1 cellular context compared by ENCODE assay signal in genomic region chr7:75962607-75963382, GRCh38.
A peak's percentile ranks its signal among the peaks of the same experiment; 100 is the strongest.
TF ChIP-seq lines count a peak whose summit lies in the region.

No MANE protein-coding gene starts in this region.

TF ChIP-seq in HepG2, 621 proteins besides CTCF, POLR2A, EP300 and RAD21 (continued from another document and continues in another):
- TF ChIP-seq, protein P1, sequence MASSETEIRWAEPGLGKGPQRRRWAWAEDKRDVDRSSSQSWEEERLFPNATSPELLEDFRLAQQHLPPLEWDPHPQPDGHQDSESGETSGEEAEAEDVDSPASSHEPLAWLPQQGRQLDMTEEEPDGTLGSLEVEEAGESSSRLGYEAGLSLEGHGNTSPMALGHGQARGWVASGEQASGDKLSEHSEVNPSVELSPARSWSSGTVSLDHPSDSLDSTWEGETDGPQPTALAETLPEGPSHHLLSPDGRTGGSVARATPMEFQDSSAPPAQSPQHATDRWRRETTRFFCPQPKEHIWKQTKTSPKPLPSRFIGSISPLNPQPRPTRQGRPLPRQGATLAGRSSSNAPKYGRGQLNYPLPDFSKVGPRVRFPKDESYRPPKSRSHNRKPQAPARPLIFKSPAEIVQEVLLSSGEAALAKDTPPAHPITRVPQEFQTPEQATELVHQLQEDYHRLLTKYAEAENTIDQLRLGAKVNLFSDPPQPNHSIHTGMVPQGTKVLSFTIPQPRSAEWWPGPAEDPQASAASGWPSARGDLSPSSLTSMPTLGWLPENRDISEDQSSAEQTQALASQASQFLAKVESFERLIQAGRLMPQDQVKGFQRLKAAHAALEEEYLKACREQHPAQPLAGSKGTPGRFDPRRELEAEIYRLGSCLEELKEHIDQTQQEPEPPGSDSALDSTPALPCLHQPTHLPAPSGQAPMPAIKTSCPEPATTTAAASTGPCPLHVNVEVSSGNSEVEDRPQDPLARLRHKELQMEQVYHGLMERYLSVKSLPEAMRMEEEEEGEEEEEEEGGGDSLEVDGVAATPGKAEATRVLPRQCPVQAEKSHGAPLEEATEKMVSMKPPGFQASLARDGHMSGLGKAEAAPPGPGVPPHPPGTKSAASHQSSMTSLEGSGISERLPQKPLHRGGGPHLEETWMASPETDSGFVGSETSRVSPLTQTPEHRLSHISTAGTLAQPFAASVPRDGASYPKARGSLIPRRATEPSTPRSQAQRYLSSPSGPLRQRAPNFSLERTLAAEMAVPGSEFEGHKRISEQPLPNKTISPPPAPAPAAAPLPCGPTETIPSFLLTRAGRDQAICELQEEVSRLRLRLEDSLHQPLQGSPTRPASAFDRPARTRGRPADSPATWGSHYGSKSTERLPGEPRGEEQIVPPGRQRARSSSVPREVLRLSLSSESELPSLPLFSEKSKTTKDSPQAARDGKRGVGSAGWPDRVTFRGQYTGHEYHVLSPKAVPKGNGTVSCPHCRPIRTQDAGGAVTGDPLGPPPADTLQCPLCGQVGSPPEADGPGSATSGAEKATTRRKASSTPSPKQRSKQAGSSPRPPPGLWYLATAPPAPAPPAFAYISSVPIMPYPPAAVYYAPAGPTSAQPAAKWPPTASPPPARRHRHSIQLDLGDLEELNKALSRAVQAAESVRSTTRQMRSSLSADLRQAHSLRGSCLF (CRISPR knock-in tag; IDR thresholded peaks at IDR 0.05; ENCODE audit: borderline replicate concordance) = no peak
- TF ChIP-seq PLSCR1 (CRISPR knock-in tag; IDR thresholded peaks at IDR 0.05; ENCODE audit: borderline replicate concordance) (no peak), SP1 (IDR thresholded peaks at IDR 0.05) (no peak), SP1 (CRISPR knock-in tag; IDR thresholded peaks at IDR 0.05) (no peak), SALL1 (CRISPR knock-in tag; IDR thresholded peaks at IDR 0.05) (peak; percentile 93), ZBTB25 (CRISPR knock-in tag; IDR thresholded peaks at IDR 0.05) (no peak), ZNF772 (CRISPR knock-in tag; IDR thresholded peaks at IDR 0.05) (0 out of 2 replicates have a peak, but pooled peaks have one; percentile 26), ARNTL (CRISPR knock-in tag; IDR thresholded peaks at IDR 0.05) (peak; percentile 94), CSRNP2 (CRISPR knock-in tag; conservative IDR thresholded peaks at IDR 0.05; ENCODE audit: low read depth) (no peak), NCOR1 (IDR thresholded peaks at IDR 0.05; ENCODE audit: borderline replicate concordance, low read length) (peak; percentile 39; the same call in 1 of the 2 replicates), ZNF224 (CRISPR knock-in tag; IDR thresholded peaks at IDR 0.05) (peak; percentile 23; the same call in 1 of the 2 replicates), TBX2 (CRISPR knock-in tag; IDR thresholded peaks at IDR 0.05; ENCODE audit: borderline replicate concordance) (peak; percentile 69; the same call in 1 of the 2 replicates), HNF4A (CRISPR knock-in tag; IDR thresholded peaks at IDR 0.05) (peak; percentile 89), ZNF468 (CRISPR knock-in tag; IDR thresholded peaks at IDR 0.05) (no peak), SOX13 (IDR thresholded peaks at IDR 0.05) (peak; percentile 44; the same call in 1 of the 2 replicates), SOX13 (CRISPR knock-in tag; conservative IDR thresholded peaks at IDR 0.05 in 1 of 2, IDR thresholded peaks at IDR 0.05 in 1 of 2) (peak in 1 of 2 experiments; percentile 83; a peak in 2 of 4 replicates), FOSL2 (CRISPR knock-in tag; IDR thresholded peaks at IDR 0.05) (peak; percentile 60; the same call in 1 of the 2 replicates), UBTF (CRISPR knock-in tag; IDR thresholded peaks at IDR 0.05) (0 out of 2 replicates have a peak, but pooled peaks have one; percentile 40), NR2F1 (CRISPR knock-in tag; IDR thresholded peaks at IDR 0.05) (peak; percentile 65 to 71; a peak in 3 of 4 replicates), HHEX (CRISPR knock-in tag; IDR thresholded peaks at IDR 0.05) (no peak), GATAD2A (CRISPR knock-in tag; IDR thresholded peaks at IDR 0.05) (peak; percentile 91), ZNF670 (CRISPR knock-in tag; IDR thresholded peaks at IDR 0.05; ENCODE audit: borderline replicate concordance) (no peak), MTA1 (CRISPR knock-in tag; IDR thresholded peaks at IDR 0.05; ENCODE audit: borderline replicate concordance) (peak; percentile 73), HIVEP1 (CRISPR knock-in tag; IDR thresholded peaks at IDR 0.05) (0 out of 2 replicates have a peak, but pooled peaks have one; percentile 63), ZNF230 (CRISPR knock-in tag; IDR thresholded peaks at IDR 0.05) (0 out of 2 replicates have a peak, but pooled peaks have one; percentile 37), ZSCAN29 (CRISPR knock-in tag; conservative IDR thresholded peaks at IDR 0.05) (peak; percentile 45; the same call in 1 of the 2 replicates), ZNF770 (CRISPR knock-in tag; IDR thresholded peaks at IDR 0.05) (peak; percentile 49), KLF6 (CRISPR knock-in tag; IDR thresholded peaks at IDR 0.05) (0 out of 2 replicates have a peak, but pooled peaks have one; percentile 46), ZNF30 (CRISPR knock-in tag; IDR thresholded peaks at IDR 0.05) (no peak), CEBPB (IDR thresholded peaks at IDR 0.05; ENCODE audit: borderline replicate concordance, low read depth, low read length) (peak; percentile 53; the same call in 1 of the 2 replicates), ZNF138 (CRISPR knock-in tag; IDR thresholded peaks at IDR 0.05; ENCODE audit: low read depth) (no peak), RCOR2 (CRISPR knock-in tag; IDR thresholded peaks at IDR 0.05) (peak; percentile 69; the same call in 1 of the 2 replicates), DNMT3B (CRISPR knock-in tag; conservative IDR thresholded peaks at IDR 0.05) (no peak), HNF4G (IDR thresholded peaks at IDR 0.05; ENCODE audit: borderline replicate concordance, low read depth, low read length) (peak; percentile 11; the same call in 1 of the 2 replicates), HNF4G (CRISPR knock-in tag; IDR thresholded peaks at IDR 0.05; ENCODE audit: borderline replicate concordance, low read depth) (peak; percentile 58; the same call in 1 of the 2 replicates), SMAD3 (CRISPR knock-in tag; IDR thresholded peaks at IDR 0.05) (peak; percentile 55; the same call in 1 of the 2 replicates)
- TF ChIP-seq, protein P2, sequence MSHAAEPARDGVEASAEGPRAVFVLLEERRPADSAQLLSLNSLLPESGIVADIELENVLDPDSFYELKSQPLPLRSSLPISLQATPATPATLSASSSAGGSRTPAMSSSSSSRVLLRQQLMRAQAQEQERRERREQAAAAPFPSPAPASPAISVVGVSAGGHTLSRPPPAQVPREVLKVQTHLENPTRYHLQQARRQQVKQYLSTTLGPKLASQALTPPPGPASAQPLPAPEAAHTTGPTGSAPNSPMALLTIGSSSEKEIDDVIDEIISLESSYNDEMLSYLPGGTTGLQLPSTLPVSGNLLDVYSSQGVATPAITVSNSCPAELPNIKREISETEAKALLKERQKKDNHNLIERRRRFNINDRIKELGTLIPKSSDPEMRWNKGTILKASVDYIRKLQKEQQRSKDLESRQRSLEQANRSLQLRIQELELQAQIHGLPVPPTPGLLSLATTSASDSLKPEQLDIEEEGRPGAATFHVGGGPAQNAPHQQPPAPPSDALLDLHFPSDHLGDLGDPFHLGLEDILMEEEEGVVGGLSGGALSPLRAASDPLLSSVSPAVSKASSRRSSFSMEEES (CRISPR knock-in tag; IDR thresholded peaks at IDR 0.05) = peak; percentile 90
- TF ChIP-seq, protein P3, sequence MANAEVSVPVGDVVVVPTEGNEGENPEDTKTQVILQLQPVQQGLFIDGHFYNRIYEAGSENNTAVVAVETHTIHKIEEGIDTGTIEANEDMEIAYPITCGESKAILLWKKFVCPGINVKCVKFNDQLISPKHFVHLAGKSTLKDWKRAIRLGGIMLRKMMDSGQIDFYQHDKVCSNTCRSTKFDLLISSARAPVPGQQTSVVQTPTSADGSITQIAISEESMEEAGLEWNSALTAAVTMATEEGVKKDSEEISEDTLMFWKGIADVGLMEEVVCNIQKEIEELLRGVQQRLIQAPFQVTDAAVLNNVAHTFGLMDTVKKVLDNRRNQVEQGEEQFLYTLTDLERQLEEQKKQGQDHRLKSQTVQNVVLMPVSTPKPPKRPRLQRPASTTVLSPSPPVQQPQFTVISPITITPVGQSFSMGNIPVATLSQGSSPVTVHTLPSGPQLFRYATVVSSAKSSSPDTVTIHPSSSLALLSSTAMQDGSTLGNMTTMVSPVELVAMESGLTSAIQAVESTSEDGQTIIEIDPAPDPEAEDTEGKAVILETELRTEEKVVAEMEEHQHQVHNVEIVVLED (CRISPR knock-in tag; IDR thresholded peaks at IDR 0.05; ENCODE audit: borderline replicate concordance) = peak; percentile 29; the same call in 1 of the 2 replicates
- TF ChIP-seq, protein P4, sequence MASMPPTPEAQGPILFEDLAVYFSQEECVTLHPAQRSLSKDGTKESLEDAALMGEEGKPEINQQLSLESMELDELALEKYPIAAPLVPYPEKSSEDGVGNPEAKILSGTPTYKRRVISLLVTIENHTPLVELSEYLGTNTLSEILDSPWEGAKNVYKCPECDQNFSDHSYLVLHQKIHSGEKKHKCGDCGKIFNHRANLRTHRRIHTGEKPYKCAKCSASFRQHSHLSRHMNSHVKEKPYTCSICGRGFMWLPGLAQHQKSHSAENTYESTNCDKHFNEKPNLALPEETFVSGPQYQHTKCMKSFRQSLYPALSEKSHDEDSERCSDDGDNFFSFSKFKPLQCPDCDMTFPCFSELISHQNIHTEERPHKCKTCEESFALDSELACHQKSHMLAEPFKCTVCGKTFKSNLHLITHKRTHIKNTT (CRISPR knock-in tag; IDR thresholded peaks at IDR 0.05) = no peak
- TF ChIP-seq, protein P5, sequence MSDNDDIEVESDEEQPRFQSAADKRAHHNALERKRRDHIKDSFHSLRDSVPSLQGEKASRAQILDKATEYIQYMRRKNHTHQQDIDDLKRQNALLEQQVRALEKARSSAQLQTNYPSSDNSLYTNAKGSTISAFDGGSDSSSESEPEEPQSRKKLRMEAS (IDR thresholded peaks at IDR 0.05) = peak; percentile 47; the same call in 1 of the 2 replicates
- TF ChIP-seq, protein P6, sequence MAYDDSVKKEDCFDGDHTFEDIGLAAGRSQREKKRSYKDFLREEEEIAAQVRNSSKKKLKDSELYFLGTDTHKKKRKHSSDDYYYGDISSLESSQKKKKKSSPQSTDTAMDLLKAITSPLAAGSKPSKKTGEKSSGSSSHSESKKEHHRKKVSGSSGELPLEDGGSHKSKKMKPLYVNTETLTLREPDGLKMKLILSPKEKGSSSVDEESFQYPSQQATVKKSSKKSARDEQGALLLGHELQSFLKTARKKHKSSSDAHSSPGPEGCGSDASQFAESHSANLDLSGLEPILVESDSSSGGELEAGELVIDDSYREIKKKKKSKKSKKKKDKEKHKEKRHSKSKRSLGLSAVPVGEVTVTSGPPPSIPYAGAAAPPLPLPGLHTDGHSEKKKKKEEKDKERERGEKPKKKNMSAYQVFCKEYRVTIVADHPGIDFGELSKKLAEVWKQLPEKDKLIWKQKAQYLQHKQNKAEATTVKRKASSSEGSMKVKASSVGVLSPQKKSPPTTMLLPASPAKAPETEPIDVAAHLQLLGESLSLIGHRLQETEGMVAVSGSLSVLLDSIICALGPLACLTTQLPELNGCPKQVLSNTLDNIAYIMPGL (CRISPR knock-in tag; IDR thresholded peaks at IDR 0.05; ENCODE audit: borderline replicate concordance in 1 of 2, low read depth in 1 of 2) = no peak
